In the genomic region with DNA sequence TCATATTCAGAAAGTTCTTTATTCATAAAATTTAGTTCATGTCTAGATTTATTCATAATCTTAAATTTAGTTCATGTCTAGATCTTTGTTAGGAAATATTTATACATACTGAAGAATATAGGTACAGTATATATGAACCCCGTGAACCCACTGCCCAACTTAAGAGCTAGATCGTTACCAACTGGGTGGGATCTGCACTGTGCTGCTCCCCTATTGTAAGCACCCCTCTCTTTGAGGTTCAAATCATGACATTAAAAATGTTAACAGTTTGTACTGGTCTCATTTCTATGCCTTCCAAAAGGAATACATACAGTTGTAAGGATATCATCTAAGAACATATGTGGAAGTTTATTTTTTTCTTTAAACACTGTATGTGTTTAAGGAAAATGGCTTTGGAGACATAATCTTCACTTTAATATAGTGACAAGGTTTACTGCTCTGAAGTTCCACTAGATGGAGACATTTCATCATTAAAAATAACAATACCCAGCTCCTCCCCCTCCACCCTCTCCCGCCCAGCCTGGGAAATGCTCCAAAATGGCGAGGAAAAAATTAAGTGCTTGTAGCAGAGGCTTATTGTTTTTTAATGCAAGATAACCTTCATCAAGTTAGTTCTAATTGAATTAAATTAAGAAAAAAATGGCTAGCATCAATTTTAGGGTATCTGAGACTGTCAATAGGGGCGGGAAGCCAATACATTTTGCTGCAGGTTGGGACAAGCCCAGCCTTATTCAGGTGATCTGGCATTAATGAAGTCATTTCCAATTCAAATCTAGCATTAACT, we compare ENCODE assay signal across 8 cellular contexts.
DNase-seq lines count a peak whose midpoint lies in the region; ATAC-seq and TF ChIP-seq lines count a peak whose summit lies in the region.

No MANE protein-coding gene starts in this region.

- ATAC-seq in GM19025 (IDR thresholded peaks at IDR 0.05; ENCODE audit: low read depth, unreplicated experiment) (peak; percentile 86), HG03342 (IDR thresholded peaks at IDR 0.05; ENCODE audit: unreplicated experiment) (peak; percentile 87), memory B cell (ENCODE audit: low read depth) (peak; percentile 99)

- no peak overlapping the region for H3K27ac ChIP-seq in C4-2B

- H3K9me3 Mint-ChIP-seq in activated CD4-positive, alpha-beta T cell treated with anti-CD3 and anti-CD28 coated beads, Interleukin-2, amount 10 ng/mL, durations not matched to agents 24 days and 14 days: no peaks in the 10 kb centered on the region
- no peaks in the 10 kb centered on the region for H3K9me3 Mint-ChIP-seq in memory B cell

- peaks cover 56% of the 10 kb centered on the region for H3K4me1 Mint-ChIP-seq in activated CD4-positive, alpha-beta T cell treated with anti-CD3 and anti-CD28 coated beads, Interleukin-2, amount 10 ng/mL, durations not matched to agents 24 days and 14 days
- H3K4me1 Mint-ChIP-seq in memory B cell: peaks cover 2% of the 10 kb centered on the region

- H3K4me3 Mint-ChIP-seq in activated CD4-positive, alpha-beta T cell treated with anti-CD3 and anti-CD28 coated beads, Interleukin-2, amount 10 ng/mL, durations not matched to agents 24 days and 14 days: no peak overlapping the region
- no peak overlapping the region for H3K4me3 Mint-ChIP-seq in memory B cell

- TF ChIP-seq CTCF in C4-2B (conservative IDR thresholded peaks at IDR 0.05): peak; percentile 74

- intact Hi-C loops in activated CD4-positive, alpha-beta T cell treated with anti-CD3 and anti-CD28 coated beads, Interleukin-2, amount 10 ng/mL, durations not matched to agents 24 days and 14 days (cut with micrococcal nuclease): loop anchor here (1.0 to 2.0 kb wide), 6 partner anchors 95 to 455 kb away; no protein-coding TSS in a partner anchor

- H3K36me3 Mint-ChIP-seq in activated CD4-positive, alpha-beta T cell treated with anti-CD3 and anti-CD28 coated beads, Interleukin-2, amount 10 ng/mL, durations not matched to agents 24 days and 14 days (ENCODE audit: low read depth): peaks cover 71% of the 10 kb centered on the region
- H3K36me3 Mint-ChIP-seq in memory B cell: peaks cover 3% of the 10 kb centered on the region

- no peaks in the 10 kb centered on the region for H3K27me3 Mint-ChIP-seq in activated CD4-positive, alpha-beta T cell treated with anti-CD3 and anti-CD28 coated beads, Interleukin-2, amount 10 ng/mL, durations not matched to agents 24 days and 14 days
- no peaks in the 10 kb centered on the region for H3K27me3 Mint-ChIP-seq in memory B cell

- DNase-seq in NCI-H226: peak; percentile 15
- peak; percentile 85 for DNase-seq in activated CD4-positive, alpha-beta T cell treated with anti-CD3 and anti-CD28 coated beads, Interleukin-2, amount 10 ng/mL, durations not matched to agents 24 days and 14 days
- DNase-seq in ecto neural progenitor cell (ENCODE audit: low spot score): peak; percentile 58
- DNase-seq in memory B cell (ENCODE audit: low spot score in 2 of 2): peak; percentile 24 to 55
- peak; percentile 62 for DNase-seq in stimulated activated CD8-positive, alpha-beta memory T cell treated with anti-CD3 and anti-CD28 coated beads, Interleukin-4, amount 100 ng/mL, for 48 hours

- H3K27ac Mint-ChIP-seq in activated CD4-positive, alpha-beta T cell treated with anti-CD3 and anti-CD28 coated beads, Interleukin-2, amount 10 ng/mL, durations not matched to agents 24 days and 14 days: peak overlapping the region; percentile 59
- H3K27ac Mint-ChIP-seq in memory B cell: no peak overlapping the region

Comparison
In these comparisons a context has a peak if more than half of its experiments do, and no peak if none do; other contexts are left out.
1. DNase-seq: peak in every context shown above with its lines; median percentile 85 in activated CD4-positive, alpha-beta T cell treated with anti-CD3 and anti-CD28 coated beads, Interleukin-2, amount 10 ng/mL, durations not matched to agents 24 days and 14 days; 62 in stimulated activated CD8-positive, alpha-beta memory T cell treated with anti-CD3 and anti-CD28 coated beads, Interleukin-4, amount 100 ng/mL, for 48 hours; 58 in ecto neural progenitor cell; 40 in memory B cell; 15 in NCI-H226.